Comparison of ENCODE assay signal across 9 cellular contexts in the genomic region with DNA sequence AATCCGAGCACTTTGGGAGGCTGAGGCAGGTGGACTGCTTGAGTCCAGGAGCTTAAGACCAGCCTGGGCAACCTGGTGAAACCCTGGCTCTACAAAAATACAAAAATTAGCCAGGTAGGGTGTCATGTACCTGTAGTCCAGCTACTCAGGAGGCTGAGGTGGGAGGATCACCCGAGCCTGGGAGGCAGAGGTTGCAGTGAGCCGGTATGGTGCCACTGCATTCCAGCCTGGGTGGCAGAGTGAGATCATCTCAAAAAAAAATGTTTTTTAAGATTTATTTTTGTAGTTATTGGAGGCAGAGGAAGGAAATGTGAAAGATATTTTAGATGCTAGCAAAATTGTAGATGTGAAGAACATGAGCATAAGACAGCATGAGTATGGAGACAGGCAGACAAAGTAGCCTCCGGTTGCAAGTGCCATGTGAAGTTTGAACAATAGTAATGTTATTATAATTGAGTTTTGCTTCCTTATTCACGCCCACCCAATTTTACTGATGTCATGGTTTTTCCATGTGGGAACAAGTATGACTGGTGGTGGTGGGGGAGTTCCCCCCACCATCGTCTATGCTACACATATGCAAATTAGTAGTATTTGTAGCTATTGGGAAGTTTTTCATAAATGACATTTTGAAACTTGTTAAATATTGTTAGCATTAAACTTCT. TPM values are rescaled to one million over a fixed set of nuclear protein-coding genes. Genes with fewer than 3 reads are reported as not detected.
DNase-seq lines count a peak whose midpoint lies in the region; ATAC-seq, FAIRE-seq and TF ChIP-seq lines count a peak whose summit lies in the region.
"Had no signal": no experiment of that assay in that cellular context is flagged by ENCODE, and none has a peak within 500 bp of the region (broad histone marks: within the 10 kb centered on the region; RNA-seq: fewer than 3 reads in every experiment).

No MANE protein-coding gene starts in this region.

- peaks cover 18 to 37% (median 28%) of the 10 kb centered on the region in 3 donors for H3K4me1 Mint-ChIP-seq in CD8-positive, alpha-beta memory T cell

- H3K4me3 ChIP-seq in CD8-positive, alpha-beta memory T cell (ENCODE audit: low read length), result no peak overlapping the region
- H3K4me3 ChIP-seq in mesenchymal stem cell (ENCODE audit: insufficient read depth in 1 of 2, low read depth in 1 of 2, low read length in 2 of 2) (no peak overlapping the region), colonic mucosa (no peak overlapping the region), HepG2 (replicated peaks in 1 of 3; ENCODE audit: insufficient read depth in 1 of 3, low read depth in 2 of 3, low read length in 3 of 3) (no peak overlapping the region)
- H3K4me3 ChIP-seq: sigmoid colon had no signal

- in situ Hi-C loops in HepG2 (cut with HindIII; ENCODE audit: extremely low pct_ligation_motif_present, low pct_unique_long_range_greater_than_20kb), result no loop called here

- H3K14ac ChIP-seq in mesenchymal stem cell (ENCODE audit: low read length in 2 of 2), result no peak overlapping the region

- H3K36me3 Mint-ChIP-seq in CD8-positive, alpha-beta memory T cell, result peaks cover 11 to 79% (median 19%) of the 10 kb centered on the region in 3 donors

- H3K27ac Mint-ChIP-seq in CD8-positive, alpha-beta memory T cell, result peak overlapping the region; percentile 4 to 93 (median 49)

- H3K9ac ChIP-seq in mesenchymal stem cell (ENCODE audit: low read length), result no peak overlapping the region
- no peak overlapping the region for H3K9ac ChIP-seq in colonic mucosa (ENCODE audit: low read depth in 2 of 2, low read length in 2 of 2)
- no peak overlapping the region for H3K9ac ChIP-seq in HepG2 (ENCODE audit: insufficient read depth, low read depth, low read length)

- POLR2A ChIA-PET in CD8-positive, alpha-beta memory T cell (lab: Charles Lee), result no interaction called here
- POLR2A ChIA-PET in HepG2 (lab: Yijun Ruan, JAX), result no interaction called here

- TF ChIP-seq EP300 in HepG2 (IDR thresholded peaks at IDR 0.05; ENCODE audit: low read depth in 2 of 2, low read length in 2 of 2) (no peak), HepG2 (CRISPR knock-in tag; IDR thresholded peaks at IDR 0.05; ENCODE audit: borderline replicate concordance) (no peak)

- no peak overlapping the region for H3K23ac ChIP-seq in mesenchymal stem cell (ENCODE audit: low read length in 2 of 2)

- no peak overlapping the region for H2BK15ac ChIP-seq in mesenchymal stem cell (ENCODE audit: low read depth, poor library complexity, severe bottlenecking)

- no peak for TF ChIP-seq RAD21 in HepG2 (CRISPR knock-in tag; IDR thresholded peaks at IDR 0.05)

- no peaks in the 10 kb centered on the region for H3K9me3 Mint-ChIP-seq in CD8-positive, alpha-beta memory T cell

- no peak for DNase-seq in CD8-positive, alpha-beta memory T cell
- DNase-seq in GM19239 (ENCODE audit: insufficient read length, low spot score) (no peak), mesenchymal stem cell (no peak), HPDE6-E6E7 (ENCODE audit: extremely low spot score) (no peak), colonic mucosa (no peak), HepG2 (ENCODE audit: low spot score) (no peak)
- DNase-seq: sigmoid colon had no signal

- H3K4me1 ChIP-seq in CD8-positive, alpha-beta memory T cell (ENCODE audit: insufficient read depth, low read length), result no peaks in the 10 kb centered on the region
- H3K4me1 ChIP-seq in mesenchymal stem cell (ENCODE audit: control insufficient read depth, insufficient read depth, low read depth, low read length) (no peaks in the 10 kb centered on the region), colonic mucosa (no peaks in the 10 kb centered on the region), HepG2 (ENCODE audit: insufficient read depth, low read length) (no peaks in the 10 kb centered on the region)
- H3K4me1 ChIP-seq: sigmoid colon had no signal

- no peaks in the 10 kb centered on the region for H3K9me3 ChIP-seq in CD8-positive, alpha-beta memory T cell (ENCODE audit: low read length)
- H3K9me3 ChIP-seq in mesenchymal stem cell (ENCODE audit: control insufficient read depth, low read length), result no peaks in the 10 kb centered on the region
- no peaks in the 10 kb centered on the region for H3K9me3 ChIP-seq in colonic mucosa
- H3K9me3 ChIP-seq in HepG2 (ENCODE audit: low read length), result no peaks in the 10 kb centered on the region
- H3K9me3 ChIP-seq: sigmoid colon had no signal

- no peak overlapping the region for H3K18ac ChIP-seq in mesenchymal stem cell (ENCODE audit: low read depth in 1 of 2, low read length in 2 of 2)

- no peak for TF ChIP-seq POLR2A in HepG2 (IDR thresholded peaks at IDR 0.05; ENCODE audit: insufficient read depth in 1 of 2, low read depth in 2 of 2, low read length in 2 of 2)

- TF ChIP-seq CTCF in colonic mucosa (IDR thresholded peaks at IDR 0.05), result no peak
- TF ChIP-seq CTCF in HepG2 (CRISPR knock-in tag; IDR thresholded peaks at IDR 0.05), result no peak

- ATAC-seq in HG03457 (IDR thresholded peaks at IDR 0.05; ENCODE audit: unreplicated experiment) (peak; percentile 63), GM21515 (IDR thresholded peaks at IDR 0.05; ENCODE audit: unreplicated experiment) (no peak), HepG2 (no peak)

- no peak overlapping the region for H3K4ac ChIP-seq in mesenchymal stem cell (ENCODE audit: low read depth in 1 of 2, low read length in 2 of 2)

- H2AFZ ChIP-seq in mesenchymal stem cell (ENCODE audit: low read depth, low read length) (no peak overlapping the region), HepG2 (ENCODE audit: low read length) (no peak overlapping the region)

- peak overlapping the region in 2 of 7 donors; percentile 15 to 77 for H3K4me3 Mint-ChIP-seq in CD8-positive, alpha-beta memory T cell

- WGBS in mesenchymal stem cell, result 95% methylated on average over 5 of the region's 6 CpGs
- 97% methylated on average over 6 of the region's 6 CpGs for WGBS in HepG2 (ENCODE audit: low lambda C conversion rate)

- no peaks in the 10 kb centered on the region for H3K27me3 Mint-ChIP-seq in CD8-positive, alpha-beta memory T cell

- H4K91ac ChIP-seq in mesenchymal stem cell (ENCODE audit: low read length), result no peak overlapping the region

- H2BK12ac ChIP-seq in mesenchymal stem cell (ENCODE audit: low read length in 2 of 2), result no peak overlapping the region

- H4K20me1 ChIP-seq in HepG2 (ENCODE audit: insufficient read depth, low read length), result no peaks in the 10 kb centered on the region

- H3K36me3 ChIP-seq in CD8-positive, alpha-beta memory T cell (ENCODE audit: insufficient read depth, low read length), result peaks cover 16% of the 10 kb centered on the region
- peaks cover 9 to 41% of the 10 kb centered on the region in 2 experiments for H3K36me3 ChIP-seq in mesenchymal stem cell (ENCODE audit: control insufficient read depth in 1 of 2, insufficient read depth in 2 of 2, low read depth in 1 of 2, low read length in 2 of 2)
- no peaks in the 10 kb centered on the region for H3K36me3 ChIP-seq in colonic mucosa
- H3K36me3 ChIP-seq in HepG2 (replicated peaks in 1 of 2; ENCODE audit: control insufficient read depth in 1 of 2, insufficient read depth in 2 of 2, low read length in 2 of 2), result peaks cover 13 to 40% of the 10 kb centered on the region in 2 experiments

- H3K4me2 ChIP-seq in mesenchymal stem cell (ENCODE audit: low read length, poor library complexity, severe bottlenecking) (no peak overlapping the region), HepG2 (ENCODE audit: low read depth, low read length) (no peak overlapping the region)

- intact Hi-C loops in colonic mucosa (cut with DNase I), result no loop called here
- intact Hi-C loops in HepG2 (cut with micrococcal nuclease; ENCODE audit: unreplicated experiment), result loop anchor here (1.0 kb wide), 1 partner anchor 44 kb away; no protein-coding TSS in a partner anchor

- H2AK5ac ChIP-seq in mesenchymal stem cell (ENCODE audit: low read length, severe bottlenecking), result no peak overlapping the region

- H3K27me3 ChIP-seq in CD8-positive, alpha-beta memory T cell (ENCODE audit: insufficient read depth, low read length, poor library complexity, severe bottlenecking), result no peaks in the 10 kb centered on the region
- H3K27me3 ChIP-seq in mesenchymal stem cell (ENCODE audit: control insufficient read depth in 1 of 2, insufficient read depth in 1 of 2, low read length in 2 of 2), result no peaks in the 10 kb centered on the region
- H3K27me3 ChIP-seq in colonic mucosa, result no peaks in the 10 kb centered on the region
- H3K27me3 ChIP-seq in HepG2 (ENCODE audit: control insufficient read depth in 1 of 2, insufficient read depth in 2 of 2, low read length in 2 of 2), result no peaks in the 10 kb centered on the region
- H3K27me3 ChIP-seq: sigmoid colon had no signal

- H3K27ac ChIP-seq in CD8-positive, alpha-beta memory T cell (ENCODE audit: low read depth, low read length), result no peak overlapping the region
- H3K27ac ChIP-seq in mesenchymal stem cell (ENCODE audit: low read length, poor library complexity, severe bottlenecking) (no peak overlapping the region), colonic mucosa (no peak overlapping the region), HepG2 (ENCODE audit: extremely low read length, insufficient read depth, low read length) (no peak overlapping the region)
- H3K27ac ChIP-seq: sigmoid colon had no signal

- H2BK120ac ChIP-seq in mesenchymal stem cell (ENCODE audit: low read depth, low read length), result no peak overlapping the region

- no peaks in the 10 kb centered on the region for H3K79me1 ChIP-seq in mesenchymal stem cell (replicated peaks; ENCODE audit: low read length, poor library complexity, severe bottlenecking)

- BruUV-seq in HepG2 (replicated peaks; lab: Mats Ljungman, UMichigan), result no TSS peak

- peak overlapping the region; percentile 57 for H2BK5ac ChIP-seq in mesenchymal stem cell (ENCODE audit: low read depth, low read length, poor library complexity, severe bottlenecking)

- no peak overlapping the region for H4K8ac ChIP-seq in mesenchymal stem cell (ENCODE audit: low read length)

- CTCF ChIA-PET in CD8-positive, alpha-beta memory T cell (lab: Charles Lee), result no interaction called here
- CTCF ChIA-PET in HepG2 (lab: Yijun Ruan, JAX; ENCODE audit: low intra/inter-chr PET ratio, low total read pairs), result no interaction called here

- FAIRE-seq in GM19239 (lab: Jason Lieb, UNC) (peak; percentile 86), HepG2 (lab: Jason Lieb, UNC) (no peak)

- no peaks in the 10 kb centered on the region for H3K79me2 ChIP-seq in HepG2 (ENCODE audit: insufficient read depth, low read length)

RNA-seq across cellular contexts. Expression of gene REL, which starts 18.0 kb away (rescaled TPM):
- 10 to 100 TPM; 45.6 to 47.6 TPM for total RNA-seq in CD8-positive, alpha-beta memory T cell
- 25.4 TPM for polyA plus RNA-seq in CD8-positive, alpha-beta memory T cell
- polyA plus RNA-seq in mesenchymal stem cell (2013, experiment 1 of 2), result 3.1 TPM
- polyA plus RNA-seq in mesenchymal stem cell (2013, experiment 2 of 2), result 2.7 TPM
- total RNA-seq in colonic mucosa (10 to 100 TPM; 11.1 to 31.5 TPM), HepG2 (2016; rRNA removed; fragmentation: Illumina TruSeq; extraction: Trizol) (7.0 and 9.7 TPM in 2 replicates)
- 4.0 and 4.1 TPM in 2 replicates for total RNA-seq in HepG2 (2016; cell fraction: cytosol; rRNA removed; fragmentation: Illumina TruSeq; extraction: Trizol; ENCODE audit: low read depth)
- 6.0 and 9.9 TPM in 2 replicates for total RNA-seq in HepG2 (2016; cell fraction: insoluble cytoplasmic fraction; rRNA removed; fragmentation: Illumina TruSeq; extraction: Trizol)
- 4.8 and 5.3 TPM in 2 replicates for total RNA-seq in HepG2 (2016; cell fraction: membrane; rRNA removed; fragmentation: Illumina TruSeq; extraction: Trizol)
- 10.1 and 10.2 TPM in 2 replicates for total RNA-seq in HepG2 (2016; cell fraction: nucleus; rRNA removed; fragmentation: Illumina TruSeq; extraction: Trizol)
- 3.0 and 3.7 TPM in 2 replicates for polyA plus RNA-seq in HepG2 (2011; rRNA removed)
- 1.8 and 2.5 TPM in 2 replicates for polyA plus RNA-seq in HepG2 (2011; cell fraction: cytosol; rRNA removed)
- 2.2 and 3.7 TPM in 2 replicates for polyA plus RNA-seq in HepG2 (2011; cell fraction: nucleus; rRNA removed)
- polyA plus RNA-seq in HepG2 (2012), result 3.0 and 4.4 TPM in 2 replicates
- 0.14 and 0.18 TPM in 2 replicates for polyA plus RNA-seq in HepG2 (2016; cell fraction: cytosol; fragmentation: Illumina TruSeq; extraction: Trizol; ENCODE audit: low read depth)
- 3.3 and 4.0 TPM in 2 replicates for polyA plus RNA-seq in HepG2 (2016; cell fraction: insoluble cytoplasmic fraction; fragmentation: Illumina TruSeq; extraction: Trizol; ENCODE audit: low read depth)
- 0.37 and 0.39 TPM in 2 replicates for polyA plus RNA-seq in HepG2 (2016; cell fraction: membrane; fragmentation: Illumina TruSeq; extraction: Trizol; ENCODE audit: low read depth)
- 4.8 and 5.2 TPM in 2 replicates for polyA plus RNA-seq in HepG2 (2016; cell fraction: nucleus; fragmentation: Illumina TruSeq; extraction: Trizol; ENCODE audit: insufficient read depth, low read depth)
- 5.6 and 13.3 TPM in 2 replicates for polyA minus RNA-seq in HepG2 (2011; rRNA and poly(A)+ RNA removed; ENCODE audit: low replicate concordance)
- 5.3 and 6.4 TPM in 2 replicates for polyA minus RNA-seq in HepG2 (2011; cell fraction: cytosol; rRNA and poly(A)+ RNA removed)
- 15.6 and 15.7 TPM in 2 replicates for polyA minus RNA-seq in HepG2 (2011; cell fraction: nucleus; rRNA and poly(A)+ RNA removed)
